ENCODE assay signal across 21 cellular contexts in genomic region chr1:170885551-170885950, GRCh38. TPM values are rescaled to one million over a fixed set of nuclear protein-coding genes. Genes with fewer than 3 reads are reported as not detected.
DNase-seq lines count a peak whose midpoint lies in the region; TF ChIP-seq lines count a peak whose summit lies in the region.
"Had no signal": no experiment of that assay in that cellular context is flagged by ENCODE, and none has a peak within 500 bp of the region (broad histone marks: within the 10 kb centered on the region; RNA-seq: fewer than 3 reads in every experiment).

No MANE protein-coding gene starts in this region.

- H4K20me1 ChIP-seq in hepatocyte (ENCODE audit: insufficient read depth, poor library complexity, severe bottlenecking): no peaks in the 10 kb centered on the region

- no peak overlapping the region for H3K4me2 ChIP-seq in hepatocyte

- no peaks in the 10 kb centered on the region for H3K27me3 ChIP-seq in hepatocyte

- peaks cover 40% of the 10 kb centered on the region for H3K4me1 Mint-ChIP-seq in HFFc6 (ENCODE audit: low read depth)

- no peaks in the 10 kb centered on the region for H3K79me2 ChIP-seq in hepatocyte

- peak overlapping the region; percentile 54 for H3K27ac Mint-ChIP-seq in HFFc6
- H3K27ac Mint-ChIP-seq: CD8-positive, alpha-beta T cell had no signal

- H3K36me3 ChIP-seq in hepatocyte (replicated peaks; ENCODE audit: insufficient read depth, low read depth): no peaks in the 10 kb centered on the region

- H3K9me2 ChIP-seq in hepatocyte (replicated peaks; ENCODE audit: insufficient read depth): no peaks in the 10 kb centered on the region

- no peaks in the 10 kb centered on the region; the same call in 1 of the 2 replicates for H3K27me3 Mint-ChIP-seq in HFFc6 (ENCODE audit: insufficient read depth)

- H2AFZ ChIP-seq in hepatocyte: no peak overlapping the region

- 87% methylated on average over 3 of the region's 3 CpGs for WGBS in hepatocyte (ENCODE audit: low lambda C conversion rate, missing lambda C conversion rate)

- no peak overlapping the region for H3K4me3 Mint-ChIP-seq in HFFc6
- H3K4me3 Mint-ChIP-seq: CD8-positive, alpha-beta T cell had no signal

- peaks cover 5% of the 10 kb centered on the region for H3K4me1 ChIP-seq in hepatocyte (ENCODE audit: insufficient read depth)

- H3K9me3 Mint-ChIP-seq in HFFc6: peaks cover 5% of the 10 kb centered on the region; the same call in 1 of the 2 replicates
- H3K9me3 Mint-ChIP-seq: CD8-positive, alpha-beta T cell had no signal

- TF ChIP-seq CTCF in HFFc6 (IDR thresholded peaks at IDR 0.05) (no peak), hepatocyte (IDR thresholded peaks at IDR 0.05; ENCODE audit: poor library complexity) (no peak)

- DNase-seq in A172 (ENCODE audit: low spot score) (peak; percentile 12), HFFc6 (peak; percentile 43), SKM-1 treated with dmso at 0.1 percent for 144 hours (lab: John Stamatoyannopoulos, UW; ENCODE audit: unreplicated experiment) (peak; percentile 22), hepatocyte (ENCODE audit: low spot score) (no peak), nucleus accumbens (lab: John Stamatoyannopoulos, UW) (no peak), T-helper 1 cell (no peak), NCI-H2196 (lab: John Stamatoyannopoulos, UW; ENCODE audit: unreplicated experiment) (no peak), DMS153 treated with DMSO at 0.1 percent for 48 hours (lab: John Stamatoyannopoulos, UW; ENCODE audit: unreplicated experiment) (no peak)
- DNase-seq: activated CD4-positive, alpha-beta T cell treated with anti-CD3 and anti-CD28 coated beads, Interleukin-2, amount 50 U/mL, for 1 hour; activated gamma-delta T cell; CD8-positive, alpha-beta T cell; DND-41; kidney glomerular epithelial cell; MM.1S; NCI-H2029 treated with DMSO at 0.1 percent for 48 hours; NCI-H524 treated with DMSO at 0.1 percent for 48 hours; PC-3; stimulated activated CD4-positive, alpha-beta T cell treated with anti-CD3 and anti-CD28 coated beads, Interleukin-15, amount 100 ng/mL, for 24 hours; stimulated activated naive CD4-positive, alpha-beta T cell treated with Interleukin-2 at 50 U/mL for 16 hours; SW 1271 had no signal

- H3K4me3 ChIP-seq in hepatocyte: no peak overlapping the region

- H3K36me3 Mint-ChIP-seq in HFFc6 (ENCODE audit: low read depth): peaks cover 13% of the 10 kb centered on the region
- H3K36me3 Mint-ChIP-seq: CD8-positive, alpha-beta T cell had no signal

- H3K9me3 ChIP-seq in hepatocyte (ENCODE audit: low read depth): no peaks in the 10 kb centered on the region

- H3K27ac ChIP-seq in hepatocyte: peak overlapping the region; percentile 59

RNA-seq across cellular contexts. Expression of gene MROH9, which starts 49.8 kb away (rescaled TPM):
- not detected in 2 replicates for total RNA-seq in A172 (2014; rRNA removed; shearing (Covaris generic))
- total RNA-seq in HFFc6 (2021; fragmentation: NEBNext Ultra II Directional; extraction: Animal tissue kit (Norgen Biotek cat#: 25700)): under 1 TPM in 3 of 6 experiments, not detected in 3; 0.10 to 0.17 (median 0.11) TPM
- 0.23 TPM in 1 of 2 replicates, not detected in the other for total RNA-seq in hepatocyte
- polyA plus RNA-seq in hepatocyte: 0.15 and 0.22 TPM in 2 replicates
- total RNA-seq: CD8-positive, alpha-beta T cell; H4; PC-3 had no signal

Comparison
In these comparisons a context has a peak if more than half of its experiments do, and no peak if none do; other contexts are left out.
1. DNase-seq: peak in A172 (single experiment), HFFc6 (single experiment) and SKM-1 treated with dmso at 0.1 percent for 144 hours (single experiment); none in hepatocyte (single experiment), nucleus accumbens (0 of 56), T-helper 1 cell (0 of 5), NCI-H2196 (single experiment) and DMS153 treated with DMSO at 0.1 percent for 48 hours (single experiment).